ENCODE assay signal across 18 cellular contexts in the genomic region with DNA sequence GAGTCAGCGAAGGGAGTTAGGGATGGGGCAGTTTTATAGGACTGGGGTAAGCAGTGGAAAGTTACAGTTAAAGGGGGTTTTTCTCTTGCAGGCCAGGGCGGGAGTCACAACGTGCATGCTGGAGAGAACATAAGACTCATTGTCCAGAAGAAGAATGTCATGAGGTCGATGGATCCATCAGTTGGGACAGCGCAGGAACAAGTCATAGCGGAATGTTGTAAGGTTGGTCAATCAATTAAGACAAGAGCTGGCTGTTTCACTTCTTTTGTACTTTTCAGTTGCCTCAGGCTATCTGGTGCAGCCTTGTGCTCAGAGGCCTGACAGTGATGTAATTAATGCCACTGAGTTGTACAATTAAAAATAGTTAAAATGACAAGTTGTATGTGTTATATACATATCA.
"Had no signal": no experiment of that assay in that cellular context is flagged by ENCODE, and none has a peak within 500 bp of the region (broad histone marks: within the 10 kb centered on the region; RNA-seq: fewer than 3 reads in every experiment).

No MANE protein-coding gene starts in this region.

- H3K4me3 ChIP-seq: SJSA1 had no signal

- DNase-seq: KBM-7, MV-4-11, NCI-H1048, NCI-H1105, NCI-H1436 treated with DMSO at 0.1 percent for 48 hours, NCI-H1694, NCI-H187 treated with DMSO at 0.1 percent for 48 hours, NCI-H2081, NCI-H2107, NCI-H2227 treated with DMSO at 0.1 percent for 48 hours, NCI-H524, NCI-H526 treated with DMSO at 0.1 percent for 48 hours, NCI-H774, Right ventricle myocardium superior, RPMI8226, SIG-M5, SK-N-SH had no signal

- H3K27ac ChIP-seq: SJSA1 had no signal
